In the genomic region with DNA sequence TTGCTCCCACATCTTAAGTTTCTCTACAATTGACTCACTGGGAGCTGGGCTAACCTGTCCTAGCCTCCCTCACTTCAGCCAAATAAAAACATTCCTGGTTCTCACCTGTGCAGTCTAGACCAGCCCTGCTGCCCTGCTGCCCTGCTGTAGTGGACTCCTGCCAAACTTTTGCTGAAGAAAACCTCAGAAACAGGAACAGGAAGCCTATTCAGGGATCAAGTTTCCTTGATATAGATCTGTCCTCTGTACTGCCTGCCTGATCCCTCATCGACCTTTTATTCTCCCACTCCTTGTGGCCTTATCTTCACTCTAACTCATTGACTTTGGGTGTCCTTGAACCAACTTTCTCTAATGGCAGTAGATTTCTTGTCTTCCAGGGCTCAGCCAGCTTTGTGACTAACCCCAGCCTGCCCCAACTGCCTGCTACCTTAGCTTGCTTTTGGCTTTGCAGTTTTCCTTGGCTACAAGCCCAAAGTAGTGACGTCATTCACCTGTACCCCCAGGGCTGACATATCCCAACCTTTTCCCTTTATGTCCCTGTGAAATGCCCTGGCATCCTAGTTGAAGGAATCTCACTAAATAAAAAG, we compare ENCODE assay signal across 10 cellular contexts.
DNase-seq lines count a peak whose midpoint lies in the region; ATAC-seq, FAIRE-seq and TF ChIP-seq lines count a peak whose summit lies in the region.
"Had no signal": no experiment of that assay in that cellular context is flagged by ENCODE, and none has a peak within 500 bp of the region (broad histone marks: within the 10 kb centered on the region; RNA-seq: fewer than 3 reads in every experiment).

No MANE protein-coding gene starts in this region.

- H3K4me2 ChIP-seq in GM23338 (no peak overlapping the region), keratinocyte (ENCODE audit: control insufficient read depth, extremely low read depth, insufficient read depth, low read depth, low read length) (peak overlapping the region; percentile 29), OCI-LY7 (ENCODE audit: low read length) (no peak overlapping the region)

- WGBS in tibial nerve, 2 donors = 17 to 25% methylated on average over 2 of the region's 2 CpGs

- H3K27me3 ChIP-seq in GM23338 (ENCODE audit: insufficient read depth) (no peaks in the 10 kb centered on the region), keratinocyte (ENCODE audit: control insufficient read depth, extremely low read depth, insufficient read depth, low read length) (no peaks in the 10 kb centered on the region), tibial nerve (no peaks in the 10 kb centered on the region)

- intact Hi-C loops in OCI-LY7 (cut with micrococcal nuclease; ENCODE audit: unreplicated experiment) = no loop called here

- H3K9me3 ChIP-seq in keratinocyte (ENCODE audit: control insufficient read depth, low read depth, low read length) (no peaks in the 10 kb centered on the region), tibial nerve (no peaks in the 10 kb centered on the region), OCI-LY7 (ENCODE audit: low read length) (no peaks in the 10 kb centered on the region)

- H3K9me3 Mint-ChIP-seq in GM23338 = no peaks in the 10 kb centered on the region
- H3K9me3 Mint-ChIP-seq: naive B cell had no signal

- TF ChIP-seq EP300 in tibial nerve (IDR thresholded peaks at IDR 0.05) = no peak

- H4K20me1 ChIP-seq in GM23338 (replicated peaks; ENCODE audit: insufficient read depth) (no peaks in the 10 kb centered on the region), keratinocyte (ENCODE audit: control insufficient read depth, extremely low read depth, insufficient read depth, low read length) (no peaks in the 10 kb centered on the region), OCI-LY7 (ENCODE audit: insufficient read depth, low read length) (no peaks in the 10 kb centered on the region)

- peak; percentile 89 for FAIRE-seq in keratinocyte (lab: Jason Lieb, UNC)
- FAIRE-seq: TTC549 had no signal

- no peaks in the 10 kb centered on the region for H3K27me3 Mint-ChIP-seq in GM23338 (ENCODE audit: insufficient read depth, low read depth, poor library complexity)

- no peak for TF ChIP-seq CTCF in GM23338 (conservative IDR thresholded peaks at IDR 0.05; ENCODE audit: low read depth in 2 of 2)
- no peak for TF ChIP-seq CTCF in keratinocyte (optimal IDR thresholded peaks at IDR 0.05 in 1 of 3, IDR thresholded peaks at IDR 0.05 in 1 of 3, conservative IDR thresholded peaks at IDR 0.05 in 1 of 3; ENCODE audit: extremely low read depth in 1 of 3, insufficient read depth in 2 of 3, low read length in 3 of 3)
- TF ChIP-seq CTCF in tibial nerve (IDR thresholded peaks at IDR 0.05) = no peak
- TF ChIP-seq CTCF in OCI-LY7 (conservative IDR thresholded peaks at IDR 0.05; ENCODE audit: low read length) = no peak

- CTCF ChIA-PET in OCI-LY7 (lab: Charles Lee; ENCODE audit: unreplicated experiment) = no interaction called here

- no peaks in the 10 kb centered on the region for H3F3A ChIP-seq in GM23338 (replicated peaks; ENCODE audit: low read depth)

- H3K4me3 ChIP-seq in GM23338 = no peak overlapping the region
- H3K4me3 ChIP-seq in keratinocyte (ENCODE audit: control insufficient read depth in 2 of 3, extremely low read depth in 1 of 3, insufficient read depth in 2 of 3, low read depth in 1 of 3, low read length in 3 of 3) = no peak overlapping the region
- H3K4me3 ChIP-seq in tibial nerve = no peak overlapping the region
- H3K4me3 ChIP-seq in OCI-LY7 (ENCODE audit: low read depth, low read length, poor library complexity, severe bottlenecking) = no peak overlapping the region

- H3K36me3 ChIP-seq in GM23338 (ENCODE audit: insufficient read depth) = no peaks in the 10 kb centered on the region
- no peaks in the 10 kb centered on the region for H3K36me3 ChIP-seq in keratinocyte (ENCODE audit: control insufficient read depth in 2 of 2, extremely low read depth in 1 of 2, insufficient read depth in 2 of 2, low read length in 2 of 2)
- H3K36me3 ChIP-seq in tibial nerve = no peaks in the 10 kb centered on the region
- H3K36me3 ChIP-seq in OCI-LY7 (ENCODE audit: insufficient read depth, low read length) = no peaks in the 10 kb centered on the region

- POLR2A ChIA-PET in OCI-LY7 (lab: Charles Lee) = no interaction called here

- H3K79me2 ChIP-seq in GM23338 (replicated peaks; ENCODE audit: insufficient read depth) (no peaks in the 10 kb centered on the region), keratinocyte (ENCODE audit: control insufficient read depth, insufficient read depth, low read length) (no peaks in the 10 kb centered on the region), OCI-LY7 (ENCODE audit: insufficient read depth, low read depth, low read length) (no peaks in the 10 kb centered on the region)

- no peak overlapping the region for H3K27ac ChIP-seq in GM23338 (ENCODE audit: low read depth)
- H3K27ac ChIP-seq in keratinocyte (ENCODE audit: control insufficient read depth, insufficient read depth, low read length) = peak overlapping the region; percentile 3
- H3K27ac ChIP-seq in tibial nerve = no peak overlapping the region
- H3K27ac ChIP-seq in OCI-LY7 (ENCODE audit: low read depth, low read length, poor library complexity, severe bottlenecking) = no peak overlapping the region

- H3K4me3 Mint-ChIP-seq in GM23338 = no peak overlapping the region
- H3K4me3 Mint-ChIP-seq: naive B cell had no signal

- no peaks in the 10 kb centered on the region for H3K9me1 ChIP-seq in keratinocyte (ENCODE audit: control insufficient read depth, extremely low read depth, insufficient read depth, low read length)

- no peaks in the 10 kb centered on the region for H3K4me1 ChIP-seq in GM23338 (ENCODE audit: insufficient read depth)
- H3K4me1 ChIP-seq in keratinocyte (ENCODE audit: control insufficient read depth, extremely low read depth, insufficient read depth, low read length) = peaks cover 13% of the 10 kb centered on the region
- no peaks in the 10 kb centered on the region for H3K4me1 ChIP-seq in tibial nerve
- H3K4me1 ChIP-seq in OCI-LY7 (ENCODE audit: insufficient read depth, low read length, poor library complexity, severe bottlenecking) = no peaks in the 10 kb centered on the region

- H3K27ac Mint-ChIP-seq in GM23338 = no peak overlapping the region

- peak overlapping the region; percentile 85 for H2AFZ ChIP-seq in GM23338
- no peak overlapping the region for H2AFZ ChIP-seq in keratinocyte (ENCODE audit: control insufficient read depth, low read length)
- no peak overlapping the region for H2AFZ ChIP-seq in OCI-LY7 (ENCODE audit: low read length)

- no peak overlapping the region for H3K9ac ChIP-seq in keratinocyte (ENCODE audit: control insufficient read depth, extremely low read depth, insufficient read depth, low read length)

- no TSS peak for BruUV-seq in OCI-LY7 (replicated peaks; lab: Mats Ljungman, UMichigan)

- no peak for TF ChIP-seq POLR2A in tibial nerve (IDR thresholded peaks at IDR 0.05)

- peak; percentile 49; the same call in 1 of the 3 replicates for ATAC-seq in GM23338
- ATAC-seq in HG03039 (IDR thresholded peaks at IDR 0.05; ENCODE audit: unreplicated experiment) = no peak
- no peak for ATAC-seq in HG02678 (IDR thresholded peaks at IDR 0.05; ENCODE audit: unreplicated experiment)

- H3K9me2 ChIP-seq in GM23338 (ENCODE audit: insufficient read depth) = no peaks in the 10 kb centered on the region
- no peaks in the 10 kb centered on the region for H3K9me2 ChIP-seq in OCI-LY7 (ENCODE audit: insufficient read depth, low read length)

- dilution Hi-C loops in keratinocyte (cut with MboI; ENCODE audit: extremely low pct_ligation_motif_present, low sequenced_read_pairs) = no loop called here

- H3K36me3 Mint-ChIP-seq in GM23338 (ENCODE audit: low read depth) = no peaks in the 10 kb centered on the region
- H3K36me3 Mint-ChIP-seq: naive B cell had no signal

- peaks cover 7% of the 10 kb centered on the region for H3K4me1 Mint-ChIP-seq in GM23338

- in situ Hi-C loops in SK-MEL-5 (cut with HindIII; ENCODE audit: low pct_unique_long_range_greater_than_20kb, low sequenced_read_pairs) = no loop called here

- DNase-seq in A172 (ENCODE audit: low spot score) (peak; percentile 5), GM23338 (ENCODE audit: low spot score) (no peak), SK-MEL-5 (ENCODE audit: low read depth, low spot score) (peak; percentile 72), keratinocyte (ENCODE audit: low read depth, low spot score) (peak; percentile 45), tibial nerve (ENCODE audit: low spot score in 2 of 2) (no peak), OCI-LY7 (ENCODE audit: low spot score) (no peak)
- DNase-seq: naive B cell had no signal

TF ChIP-seq in GM23338, 12 proteins besides CTCF, POLR2A, EP300 and RAD21 (continues in another document):
- TF ChIP-seq STAT1 (IDR thresholded peaks at IDR 0.05; ENCODE audit: unreplicated experiment) (no peak), CREB1 (CRISPR knock-in tag; IDR thresholded peaks at IDR 0.05; ENCODE audit: low read depth) (no peak)
- TF ChIP-seq, protein P1, sequence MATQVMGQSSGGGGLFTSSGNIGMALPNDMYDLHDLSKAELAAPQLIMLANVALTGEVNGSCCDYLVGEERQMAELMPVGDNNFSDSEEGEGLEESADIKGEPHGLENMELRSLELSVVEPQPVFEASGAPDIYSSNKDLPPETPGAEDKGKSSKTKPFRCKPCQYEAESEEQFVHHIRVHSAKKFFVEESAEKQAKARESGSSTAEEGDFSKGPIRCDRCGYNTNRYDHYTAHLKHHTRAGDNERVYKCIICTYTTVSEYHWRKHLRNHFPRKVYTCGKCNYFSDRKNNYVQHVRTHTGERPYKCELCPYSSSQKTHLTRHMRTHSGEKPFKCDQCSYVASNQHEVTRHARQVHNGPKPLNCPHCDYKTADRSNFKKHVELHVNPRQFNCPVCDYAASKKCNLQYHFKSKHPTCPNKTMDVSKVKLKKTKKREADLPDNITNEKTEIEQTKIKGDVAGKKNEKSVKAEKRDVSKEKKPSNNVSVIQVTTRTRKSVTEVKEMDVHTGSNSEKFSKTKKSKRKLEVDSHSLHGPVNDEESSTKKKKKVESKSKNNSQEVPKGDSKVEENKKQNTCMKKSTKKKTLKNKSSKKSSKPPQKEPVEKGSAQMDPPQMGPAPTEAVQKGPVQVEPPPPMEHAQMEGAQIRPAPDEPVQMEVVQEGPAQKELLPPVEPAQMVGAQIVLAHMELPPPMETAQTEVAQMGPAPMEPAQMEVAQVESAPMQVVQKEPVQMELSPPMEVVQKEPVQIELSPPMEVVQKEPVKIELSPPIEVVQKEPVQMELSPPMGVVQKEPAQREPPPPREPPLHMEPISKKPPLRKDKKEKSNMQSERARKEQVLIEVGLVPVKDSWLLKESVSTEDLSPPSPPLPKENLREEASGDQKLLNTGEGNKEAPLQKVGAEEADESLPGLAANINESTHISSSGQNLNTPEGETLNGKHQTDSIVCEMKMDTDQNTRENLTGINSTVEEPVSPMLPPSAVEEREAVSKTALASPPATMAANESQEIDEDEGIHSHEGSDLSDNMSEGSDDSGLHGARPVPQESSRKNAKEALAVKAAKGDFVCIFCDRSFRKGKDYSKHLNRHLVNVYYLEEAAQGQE (IDR thresholded peaks at IDR 0.05; ENCODE audit: unreplicated experiment) = no peak

Comparison
In these comparisons a context has a peak if more than half of its experiments do, and no peak if none do; other contexts are left out.
1. DNase-seq: peak in A172 (single experiment), SK-MEL-5 (single experiment) and keratinocyte (single experiment); none in GM23338 (single experiment), tibial nerve (0 of 2) and OCI-LY7 (single experiment).